8 cellular contexts compared by ENCODE assay signal in genomic region chr15:56365075-56365711, GRCh38. TPM values are rescaled to one million over a fixed set of nuclear protein-coding genes. Genes with fewer than 3 reads are reported as not detected.
A peak's percentile ranks its signal among the peaks of the same experiment; 100 is the strongest.
DNase-seq lines count a peak whose midpoint lies in the region; ATAC-seq, FAIRE-seq and TF ChIP-seq lines count a peak whose summit lies in the region.

TSS of gene TEX9 (plus strand) at chr15:56365426. CDS start at chr15:56365451, 25 bp downstream.

- intact Hi-C loops in Right ventricle myocardium superior (cut with DNase I) = no loop called here
- intact Hi-C loops in pancreas (cut with DNase I) = no loop called here
- intact Hi-C loops in tibial artery (cut with DNase I; ENCODE audit: low total_unique reads) = no loop called here

- H3K36me3 ChIP-seq in HAP-1 (replicated peaks) = no peaks in the 10 kb centered on the region
- no peaks in the 10 kb centered on the region for H3K36me3 ChIP-seq in pancreas
- H3K36me3 ChIP-seq in tibial artery = no peaks in the 10 kb centered on the region

- 0 to 1% methylated on average over 45 of the region's 45 CpGs for WGBS in pancreas, 2 donors

- H3K9me3 ChIP-seq in HAP-1 (0 out of 2 replicates have a peak, but pooled peaks cover 2% of the 10 kb centered on the region), pancreas (no peaks in the 10 kb centered on the region), tibial artery (no peaks in the 10 kb centered on the region)

- H3K27me3 ChIP-seq in HAP-1 (ENCODE audit: low read depth) (no peaks in the 10 kb centered on the region), pancreas (no peaks in the 10 kb centered on the region), tibial artery (no peaks in the 10 kb centered on the region)

- H3K4me1 ChIP-seq in HAP-1 (peaks cover 13% of the 10 kb centered on the region), pancreas (no peaks in the 10 kb centered on the region), tibial artery (peaks cover 0 to 9% (median 4%) of the 10 kb centered on the region in 4 donors)

- no peak for FAIRE-seq in pancreas (lab: Jason Lieb, UNC)

- H3K4me3 ChIP-seq in HAP-1 (peak within 1 kb of the TSS; percentile 63), pancreas (peak within 1 kb of the TSS; percentile 42 to 65 (median 51)), tibial artery (peak within 1 kb of the TSS; percentile 63 to 67)

- peaks cover 0 to 4% of the 10 kb centered on the region in 2 donors for H3K9me3 Mint-ChIP-seq in activated naive CD4-positive, alpha-beta T cell treated with anti-CD3 and anti-CD28 coated beads, Interleukin-2, amount 50 U/mL, for 72 hours

- H3K27ac Mint-ChIP-seq in activated naive CD4-positive, alpha-beta T cell treated with anti-CD3 and anti-CD28 coated beads, Interleukin-2, amount 50 U/mL, for 72 hours = peak within 1 kb of the TSS; percentile 52 to 72

- H3K36me3 Mint-ChIP-seq in activated naive CD4-positive, alpha-beta T cell treated with anti-CD3 and anti-CD28 coated beads, Interleukin-2, amount 50 U/mL, for 72 hours = peaks cover 0 to 21% of the 10 kb centered on the region in 2 donors

- in situ Hi-C loops in HAP-1 (cut with MboI; ENCODE audit: low sequenced_read_pairs) (no loop called here), SK-MEL-5 (cut with HindIII; ENCODE audit: low pct_unique_long_range_greater_than_20kb, low sequenced_read_pairs) (no loop called here)

- peak; percentile 99 for ATAC-seq in activated naive CD4-positive, alpha-beta T cell treated with anti-CD3 and anti-CD28 coated beads, Interleukin-2, amount 50 U/mL, for 72 hours
- peak; percentile 100 for ATAC-seq in Right ventricle myocardium superior (ENCODE audit: poor library complexity)
- peak; percentile 99 to 100 (median 100) for ATAC-seq in pancreas

- H3K27ac ChIP-seq in pancreas (peak within 1 kb of the TSS; percentile 10 to 53 (median 26)), tibial artery (peak within 1 kb of the TSS in 1 of 2 donors; percentile 56)

- DNase-seq in GM03348 (ENCODE audit: low spot score) = peak; percentile 94
- peak; percentile 81 to 92 for DNase-seq in HAP-1 (ENCODE audit: low spot score in 2 of 2)
- DNase-seq in M059J (ENCODE audit: low read depth) = peak; percentile 85
- peak; percentile 83 for DNase-seq in SK-MEL-5 (ENCODE audit: low read depth, low spot score)
- DNase-seq in activated naive CD4-positive, alpha-beta T cell treated with anti-CD3 and anti-CD28 coated beads, Interleukin-2, amount 50 U/mL, for 72 hours (ENCODE audit: low spot score in 2 of 2) = peak; percentile 71 to 78
- DNase-seq in Right ventricle myocardium superior = peak; percentile 91
- peak; percentile 88 to 94 (median 90) for DNase-seq in pancreas
- DNase-seq in tibial artery = peak; percentile 79 to 90

- no peak for TF ChIP-seq CTCF in pancreas (IDR thresholded peaks at IDR 0.05)
- TF ChIP-seq CTCF in tibial artery (IDR thresholded peaks at IDR 0.05) = no peak

RNA-seq across cellular contexts. Expression of gene TEX9, which starts in this region (rescaled TPM):
- total RNA-seq in M059J (2014; rRNA removed; shearing (Covaris generic)) = 3.0 and 4.3 TPM in 2 replicates
- total RNA-seq in SK-MEL-5 (2014; rRNA removed; shearing (Covaris generic)) = 8.2 and 11.6 TPM in 2 replicates
- 3.9 and 4.3 TPM in 2 replicates for polyA plus RNA-seq in SK-MEL-5 (2015; cell fraction: cytosol; rRNA removed)
- polyA plus RNA-seq in SK-MEL-5 (2015; cell fraction: nucleus; rRNA removed) = 8.5 and 11.3 TPM in 2 replicates
- 1 to 10 TPM in 1 of 2 donors, under 1 TPM in 1; 0.41 to 1.5 TPM for total RNA-seq in activated naive CD4-positive, alpha-beta T cell treated with anti-CD3 and anti-CD28 coated beads, Interleukin-2, amount 50 U/mL, for 72 hours
- total RNA-seq in Right ventricle myocardium superior (0.32 TPM), pancreas (1 to 10 TPM; 3.8 to 9.3 (median 5.2) TPM)
- polyA plus RNA-seq in pancreas = 1 to 10 TPM; 1.6 to 3.8 TPM

Comparison
In these comparisons a context has a peak if more than half of its experiments do, and no peak if none do; other contexts are left out.
1. Peak in DNase-seq and ATAC-seq in Right ventricle myocardium superior; RNA of the gene not detected or under 1 TPM.